ENCODE assay signal across 8 cellular contexts in the genomic region with DNA sequence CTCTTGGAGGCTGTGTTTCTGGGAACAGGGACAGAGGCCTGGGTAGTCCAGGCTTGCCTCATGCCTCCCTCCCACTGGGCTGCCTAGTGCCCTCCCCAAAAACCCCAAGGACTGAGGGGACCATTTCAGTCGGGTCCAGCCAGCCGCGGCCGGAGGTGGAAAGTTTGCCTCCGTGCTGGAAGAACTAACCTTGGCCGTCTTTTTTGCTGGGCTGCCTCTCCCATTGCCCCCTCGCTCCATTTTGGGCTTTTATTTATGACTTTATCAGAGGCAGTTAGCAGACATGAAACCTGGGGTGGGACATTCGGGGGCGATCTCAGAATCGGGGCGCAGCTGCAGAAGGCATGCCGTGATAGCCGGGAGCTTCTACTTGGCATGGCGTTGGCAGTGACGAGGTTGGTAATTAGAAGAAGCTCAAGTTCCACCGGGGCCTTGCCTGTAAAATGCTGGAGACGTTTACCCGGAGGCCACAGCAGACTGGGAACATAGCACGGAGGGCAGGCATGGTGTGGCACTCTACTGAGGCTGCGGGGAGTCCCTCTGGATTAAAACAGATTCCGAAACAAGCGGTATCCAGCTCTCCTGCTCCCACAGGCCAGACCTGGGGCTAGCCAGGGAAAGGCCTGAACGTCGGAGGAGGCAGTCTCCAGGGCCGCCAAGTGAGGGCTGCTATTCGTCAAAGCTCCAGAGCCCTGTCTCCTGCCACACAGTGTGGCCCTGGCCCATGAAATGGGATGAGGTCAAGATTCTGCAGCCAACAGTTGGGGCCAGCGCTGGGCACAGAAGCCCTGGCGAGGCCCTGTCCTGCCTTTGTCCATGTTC.
DNase-seq lines count a peak whose midpoint lies in the region; ATAC-seq and TF ChIP-seq lines count a peak whose summit lies in the region.

No MANE protein-coding gene starts in this region.

- no peak for DNase-seq in stimulated activated naive CD8-positive, alpha-beta T cell treated with anti-CD3 and anti-CD28 coated beads, Interleukin-15, Interleukin-2, amounts not matched to agents 100 U/mL and 50 U/mL, for 24 hours
- peak; percentile 41 for DNase-seq in mammary epithelial cell
- DNase-seq in lung (ENCODE audit: low spot score): no peak
- DNase-seq in MV-4-11 (lab: John Stamatoyannopoulos, UW): no peak
- DNase-seq in NOMO-1 treated with dmso at 0.1 percent for 144 hours (lab: John Stamatoyannopoulos, UW; ENCODE audit: unreplicated experiment): no peak
- no peak for DNase-seq in stimulated activated CD4-positive, alpha-beta T cell treated with anti-CD3 and anti-CD28 coated beads, Interleukin-12 subunit alpha, Interleukin-12 subunit beta, amount 100 ng/mL, for 4 hours

- H3K9me3 ChIP-seq in mammary epithelial cell (replicated peaks; ENCODE audit: insufficient read depth, low read length) (no peaks in the 10 kb centered on the region), lung (ENCODE audit: control insufficient read depth in 2 of 2, insufficient read depth in 1 of 2, low read length in 1 of 2) (no peaks in the 10 kb centered on the region)

- H3K27me3 Mint-ChIP-seq in stimulated activated naive CD8-positive, alpha-beta T cell treated with anti-CD3 and anti-CD28 coated beads, Interleukin-15, Interleukin-2, amounts not matched to agents 100 ng/mL and 50 ng/mL, for 24 hours: no peaks in the 10 kb centered on the region

- H3K27me3 ChIP-seq in mammary epithelial cell (ENCODE audit: insufficient read depth, low read length) (no peaks in the 10 kb centered on the region), lung (ENCODE audit: control insufficient read depth, insufficient read depth) (no peaks in the 10 kb centered on the region)

- no peak for TF ChIP-seq CTCF in mammary epithelial cell (conservative IDR thresholded peaks at IDR 0.05 in 1 of 2, IDR thresholded peaks at IDR 0.05 in 1 of 2; ENCODE audit: extremely low read depth in 1 of 2, insufficient read depth in 1 of 2, low read depth in 1 of 2, low read length in 2 of 2)
- TF ChIP-seq CTCF in lung (IDR thresholded peaks at IDR 0.05; ENCODE audit: control extremely low read depth, extremely low read depth): no peak

- H3K4me1 Mint-ChIP-seq in stimulated activated naive CD8-positive, alpha-beta T cell treated with anti-CD3 and anti-CD28 coated beads, Interleukin-15, Interleukin-2, amounts not matched to agents 100 ng/mL and 50 ng/mL, for 24 hours (ENCODE audit: low read depth): peaks cover 36% of the 10 kb centered on the region

- peaks cover 5% of the 10 kb centered on the region for H3K36me3 ChIP-seq in mammary epithelial cell (ENCODE audit: insufficient read depth, low read length)
- peaks cover 0 to 7% of the 10 kb centered on the region in 2 donors for H3K36me3 ChIP-seq in lung (ENCODE audit: control insufficient read depth in 2 of 2, insufficient read depth in 2 of 2, low read length in 2 of 2)

- no TSS peak for BruUV-seq in mammary epithelial cell (replicated peaks; lab: Mats Ljungman, UMichigan)

- no peaks in the 10 kb centered on the region for H4K20me1 ChIP-seq in mammary epithelial cell (ENCODE audit: insufficient read depth, low read length)

- H3K4me1 ChIP-seq in mammary epithelial cell (ENCODE audit: insufficient read depth, low read length): peaks cover 44% of the 10 kb centered on the region
- peaks cover 9 to 24% of the 10 kb centered on the region in 2 donors for H3K4me1 ChIP-seq in lung (ENCODE audit: control insufficient read depth in 2 of 2, insufficient read depth in 2 of 2, low read length in 2 of 2)

- intact Hi-C loops in mammary epithelial cell (cut with micrococcal nuclease): no loop called here

- in situ Hi-C loops in mammary epithelial cell (cut with MboI; ENCODE audit: low sequenced_read_pairs in 2 of 2): no loop called here

- H3K27ac ChIP-seq in mammary epithelial cell (ENCODE audit: insufficient read depth, low read depth, low read length) (peak overlapping the region; percentile 94), lung (ENCODE audit: low read depth in 1 of 2, low read length in 1 of 2) (peak overlapping the region; percentile 91 to 95)

- H3K79me2 ChIP-seq in mammary epithelial cell (ENCODE audit: insufficient read depth, low read length): peaks cover 95% of the 10 kb centered on the region

- peak overlapping the region; percentile 80 to 99 (median 93) for H3K4me3 ChIP-seq in mammary epithelial cell (replicated peaks in 1 of 3; ENCODE audit: insufficient read depth in 1 of 3, low read depth in 2 of 3, low read length in 3 of 3)
- H3K4me3 ChIP-seq in lung: peak overlapping the region; percentile 73

- 2% methylated on average over 27 of the region's 28 CpGs for WGBS in mammary epithelial cell (ENCODE audit: low coverage, missing lambda C conversion rate)
- 30 to 55% methylated on average over 28 of the region's 28 CpGs for WGBS in lung, 2 donors

- no peaks in the 10 kb centered on the region for H3K9me3 Mint-ChIP-seq in stimulated activated naive CD8-positive, alpha-beta T cell treated with anti-CD3 and anti-CD28 coated beads, Interleukin-15, Interleukin-2, amounts not matched to agents 100 ng/mL and 50 ng/mL, for 24 hours

- no peak overlapping the region for H2AFZ ChIP-seq in mammary epithelial cell (ENCODE audit: low read depth, low read length)

- peaks cover 7% of the 10 kb centered on the region for H3K36me3 Mint-ChIP-seq in stimulated activated naive CD8-positive, alpha-beta T cell treated with anti-CD3 and anti-CD28 coated beads, Interleukin-15, Interleukin-2, amounts not matched to agents 100 ng/mL and 50 ng/mL, for 24 hours (ENCODE audit: low read depth)

- no peak overlapping the region for H3K27ac Mint-ChIP-seq in stimulated activated naive CD8-positive, alpha-beta T cell treated with anti-CD3 and anti-CD28 coated beads, Interleukin-15, Interleukin-2, amounts not matched to agents 100 ng/mL and 50 ng/mL, for 24 hours

- H3K9ac ChIP-seq in mammary epithelial cell (ENCODE audit: insufficient read depth, low read length): peak overlapping the region; percentile 98

- ATAC-seq in stimulated activated naive CD8-positive, alpha-beta T cell treated with anti-CD3 and anti-CD28 coated beads, Interleukin-15, Interleukin-2, amounts not matched to agents 100 U/mL and 50 U/mL, for 24 hours: no peak
- no peak for ATAC-seq in lung (ENCODE audit: insufficient read depth, low FRiP score)
- ATAC-seq in HG02588 (IDR thresholded peaks at IDR 0.05; ENCODE audit: unreplicated experiment): no peak

- peak overlapping the region; percentile 97 for H3K4me2 ChIP-seq in mammary epithelial cell (ENCODE audit: insufficient read depth, low read depth, low read length)

- peak overlapping the region; percentile 83 for H3K4me3 Mint-ChIP-seq in stimulated activated naive CD8-positive, alpha-beta T cell treated with anti-CD3 and anti-CD28 coated beads, Interleukin-15, Interleukin-2, amounts not matched to agents 100 ng/mL and 50 ng/mL, for 24 hours

- dilution Hi-C loops in mammary epithelial cell (cut with HindIII; ENCODE audit: low sequenced_read_pairs): no loop called here

- CTCF ChIA-PET in mammary epithelial cell (lab: Charles Lee; ENCODE audit: low non-redundant PET): no interaction called here
